12 cellular contexts compared by ENCODE assay signal in the genomic region with DNA sequence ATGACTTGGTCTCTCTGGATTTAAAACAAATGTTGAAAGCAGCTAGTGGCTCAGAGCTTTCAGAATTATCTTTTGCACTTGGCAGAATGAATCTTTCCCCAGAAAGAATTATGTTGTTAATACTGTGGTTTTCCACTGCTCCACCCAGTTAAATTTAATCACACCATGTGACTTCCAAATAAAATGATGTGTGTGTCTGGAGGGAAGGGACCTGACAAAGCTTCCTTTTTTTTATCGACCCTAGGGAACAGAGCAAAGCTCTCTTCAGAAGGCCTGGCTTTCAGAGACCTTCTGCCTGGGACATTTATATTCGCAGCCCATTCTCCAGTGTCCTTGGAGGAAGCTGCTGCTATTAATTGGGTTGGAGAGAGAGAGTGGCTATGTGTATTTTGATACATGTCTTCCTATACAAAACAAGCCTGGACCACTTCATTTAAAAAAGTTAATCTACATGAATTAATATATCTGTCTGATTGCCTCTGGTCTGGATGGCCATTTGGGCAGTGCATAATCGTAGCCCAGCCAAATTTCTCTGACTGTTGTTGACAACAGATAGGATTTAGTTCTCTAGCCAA.
DNase-seq lines count a peak whose midpoint lies in the region; FAIRE-seq and TF ChIP-seq lines count a peak whose summit lies in the region.
"Had no signal": no experiment of that assay in that cellular context is flagged by ENCODE, and none has a peak within 500 bp of the region (broad histone marks: within the 10 kb centered on the region; RNA-seq: fewer than 3 reads in every experiment).

No MANE protein-coding gene starts in this region.

- no TSS peak for BruUV-seq in MCF 10A (replicated peaks; lab: Mats Ljungman, UMichigan)

- peak overlapping the region; percentile 53 to 56 for H3K27ac ChIP-seq in breast epithelium
- H3K27ac ChIP-seq in muscle layer of colon (ENCODE audit: low read depth, low read length): peak overlapping the region; percentile 78
- H3K27ac ChIP-seq: C4-2B had no signal

- no peak overlapping the region for H3K27ac Mint-ChIP-seq in MCF 10A (ENCODE audit: low read depth, unreplicated experiment)
- H3K27ac Mint-ChIP-seq: T-helper 1 cell treated with Interleukin-12 subunit alpha and Interleukin-12 subunit beta and Interleukin-4 antibody, amounts not matched to agents 30 μg/mL and 1 μg/mL, for 36 hours had no signal

- FAIRE-seq in GM12891 (lab: Jason Lieb, UNC): no peak

- POLR2A ChIA-PET in MCF 10A (lab: Yijun Ruan, JAX): interaction anchor here (0.9 kb wide), 2 partner anchors 14 to 24 kb away, joined by 3 read pairs; no protein-coding TSS in a partner anchor

- DNase-seq in breast epithelium (ENCODE audit: low spot score in 2 of 2): no peak
- DNase-seq in MCF 10A (ENCODE audit: unreplicated experiment): no peak
- peak; percentile 64 for DNase-seq in epidermal melanocyte (ENCODE audit: insufficient read length, low spot score)
- DNase-seq in GM12891 (ENCODE audit: insufficient read length, low spot score): no peak
- DNase-seq in HK-2 (ENCODE audit: unreplicated experiment): no peak
- DNase-seq in NCI-H774 (lab: John Stamatoyannopoulos, UW): no peak
- no peak for DNase-seq in stimulated activated CD4-positive, alpha-beta T cell treated with anti-CD3 and anti-CD28 coated beads, Interleukin-15, amount 100 ng/mL, for 24 hours
- DNase-seq: body of pancreas; NK-92 treated with Interleukin-12 subunit alpha and Interleukin-12 subunit beta, amount 100 ng/mL, for 24 hours had no signal

- H3K9ac ChIP-seq in muscle layer of colon (ENCODE audit: low read length): peak overlapping the region; percentile 4

- H3K36me3 ChIP-seq in breast epithelium (no peaks in the 10 kb centered on the region), muscle layer of colon (ENCODE audit: insufficient read depth, low read length) (no peaks in the 10 kb centered on the region)

- H3K4me1 ChIP-seq in breast epithelium (peaks cover 5 to 8% of the 10 kb centered on the region in 2 donors), muscle layer of colon (ENCODE audit: insufficient read depth, low read length) (peaks cover 87% of the 10 kb centered on the region)

- intact Hi-C loops in breast epithelium (cut with DNase I; ENCODE audit: low total_unique reads): no loop called here
- intact Hi-C loops in MCF 10A (cut with micrococcal nuclease): no loop called here

- no peak for TF ChIP-seq CTCF in breast epithelium (IDR thresholded peaks at IDR 0.05)
- TF ChIP-seq CTCF in MCF 10A (IDR thresholded peaks at IDR 0.05; ENCODE audit: unreplicated experiment): no peak

- no peaks in the 10 kb centered on the region for H3K27me3 ChIP-seq in breast epithelium
- H3K27me3 ChIP-seq in muscle layer of colon (ENCODE audit: control insufficient read depth in 1 of 2, insufficient read depth in 2 of 2, low read length in 2 of 2): no peaks in the 10 kb centered on the region
- H3K27me3 ChIP-seq: body of pancreas had no signal

- H3K9me3 Mint-ChIP-seq in MCF 10A (ENCODE audit: unreplicated experiment): no peaks in the 10 kb centered on the region
- H3K9me3 Mint-ChIP-seq: T-helper 1 cell treated with Interleukin-12 subunit alpha and Interleukin-12 subunit beta and Interleukin-4 antibody, amounts not matched to agents 30 μg/mL and 1 μg/mL, for 36 hours had no signal

- no peak overlapping the region for H3K4me3 ChIP-seq in breast epithelium
- no peak overlapping the region for H3K4me3 ChIP-seq in muscle layer of colon (ENCODE audit: low read depth in 1 of 2, low read length in 2 of 2)
- H3K4me3 ChIP-seq: body of pancreas had no signal

- peaks cover 4% of the 10 kb centered on the region for H3K36me3 Mint-ChIP-seq in MCF 10A (ENCODE audit: insufficient read depth, unreplicated experiment)

- CTCF ChIA-PET in MCF 10A (lab: Yijun Ruan, JAX): interaction anchor here (0.7 kb wide), 1 partner anchor 32 kb away, joined by 3 read pairs; no protein-coding TSS in a partner anchor

- H3K27me3 Mint-ChIP-seq in MCF 10A (ENCODE audit: insufficient read depth, unreplicated experiment): no peaks in the 10 kb centered on the region

- no peaks in the 10 kb centered on the region for H3K9me3 ChIP-seq in breast epithelium
- no peaks in the 10 kb centered on the region for H3K9me3 ChIP-seq in muscle layer of colon (ENCODE audit: low read length)
- H3K9me3 ChIP-seq: body of pancreas had no signal

- H3K4me3 Mint-ChIP-seq in MCF 10A (ENCODE audit: unreplicated experiment): no peak overlapping the region
- H3K4me3 Mint-ChIP-seq: T-helper 1 cell treated with Interleukin-12 subunit alpha and Interleukin-12 subunit beta and Interleukin-4 antibody, amounts not matched to agents 30 μg/mL and 1 μg/mL, for 36 hours had no signal

- no peak for TF ChIP-seq POLR2A in breast epithelium (IDR thresholded peaks at IDR 0.05)
- no peak for TF ChIP-seq POLR2A in GM12891 (IDR thresholded peaks at IDR 0.05; ENCODE audit: low read depth, low read length)

- H3K4me1 Mint-ChIP-seq in MCF 10A (ENCODE audit: insufficient read depth, unreplicated experiment): peaks cover 26% of the 10 kb centered on the region

TF ChIP-seq in GM12891, 5 proteins besides CTCF, POLR2A, EP300 and RAD21:
- TF ChIP-seq SPI1 (IDR thresholded peaks at IDR 0.05; ENCODE audit: low read depth, low read length): no peak
- TF ChIP-seq TAF1 (IDR thresholded peaks at IDR 0.05; ENCODE audit: low read depth, low read length): no peak
- TF ChIP-seq PAX5 (IDR thresholded peaks at IDR 0.05; ENCODE audit: insufficient read depth, low read length, severe bottlenecking): no peak
- TF ChIP-seq POLR2AphosphoS5 (IDR thresholded peaks at IDR 0.05; ENCODE audit: low read depth, low read length): no peak
- TF ChIP-seq POU2F2 (IDR thresholded peaks at IDR 0.05; ENCODE audit: low read depth, low read length): no peak
